ENCODE assay signal across 14 cellular contexts in the genomic region with DNA sequence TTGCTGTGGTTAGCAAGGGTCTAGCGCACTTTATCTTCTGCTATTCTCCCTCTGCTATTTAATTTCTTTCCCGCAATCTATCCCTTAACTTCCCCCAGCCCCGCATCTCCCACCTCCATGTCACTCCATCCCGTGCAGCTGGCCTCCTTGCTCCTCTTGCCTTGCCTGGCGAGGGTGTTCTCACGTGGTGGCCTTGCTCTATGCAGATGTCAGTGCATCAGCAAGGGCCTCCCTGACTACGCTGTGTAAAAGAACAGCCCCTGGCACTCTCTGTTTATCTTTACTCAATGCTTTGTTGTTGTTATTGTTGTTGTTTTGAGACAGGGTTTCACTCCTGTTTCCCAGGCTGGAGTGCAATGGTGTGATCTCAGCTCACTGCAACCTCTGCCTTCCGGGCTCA.
DNase-seq lines count a peak whose midpoint lies in the region; ATAC-seq and TF ChIP-seq lines count a peak whose summit lies in the region.
"Had no signal": no experiment of that assay in that cellular context is flagged by ENCODE, and none has a peak within 500 bp of the region (broad histone marks: within the 10 kb centered on the region; RNA-seq: fewer than 3 reads in every experiment).

No MANE protein-coding gene starts in this region.

- POLR2A ChIA-PET in activated CD4-positive, alpha-beta memory T cell treated with anti-CD3 and anti-CD28 coated beads, Interleukin-2, amount 10 ng/mL, durations not matched to agents 7 days and 5 days (lab: Charles Lee): interaction anchor here (1.1 to 8.9 kb wide), 5 partner anchors 11 to 103 kb away, joined by 3 to 121 read pairs (median 11); no protein-coding TSS in a partner anchor
- POLR2A ChIA-PET in activated CD4-positive, alpha-beta memory T cell treated with anti-CD3 and anti-CD28 coated beads for 36 hours (lab: Charles Lee): no interaction called here

- DNase-seq in activated CD4-positive, alpha-beta memory T cell treated with anti-CD3 and anti-CD28 coated beads, Interleukin-2, amount 10 ng/mL, durations not matched to agents 7 days and 5 days: no peak
- DNase-seq in activated CD4-positive, alpha-beta memory T cell treated with anti-CD3 and anti-CD28 coated beads for 36 hours: no peak
- DNase-seq in ascending aorta (ENCODE audit: low spot score in 2 of 2) (no peak), thoracic aorta (ENCODE audit: low spot score) (no peak), dedifferentiated amniotic fluid mesenchymal stem cell (ENCODE audit: extremely low spot score) (no peak), NCI-H526 treated with DMSO at 0.1 percent for 48 hours (lab: John Stamatoyannopoulos, UW) (no peak)
- DNase-seq in natural killer cell treated with Interleukin-12 subunit alpha and Interleukin-12 subunit beta and Interleukin-15 and Interleukin-18, amount 100 ng/mL, for 72 hours (ENCODE audit: low spot score): no peak
- DNase-seq in activated effector memory CD4-positive, alpha-beta T cell treated with anti-CD3 and anti-CD28 coated beads, Interleukin-2, amount 50 U/mL, for 16 hours: no peak
- DNase-seq: cortex of kidney, NCI-H1436 treated with DMSO at 0.1 percent for 48 hours, NCI-H446 treated with DMSO at 0.1 percent for 48 hours had no signal

- peak overlapping the region; percentile 94 for H3K27ac Mint-ChIP-seq in activated CD4-positive, alpha-beta memory T cell treated with anti-CD3 and anti-CD28 coated beads, Interleukin-2, amount 10 ng/mL, durations not matched to agents 7 days and 5 days
- H3K27ac Mint-ChIP-seq in activated CD4-positive, alpha-beta memory T cell treated with anti-CD3 and anti-CD28 coated beads for 36 hours: no peak overlapping the region
- H3K27ac Mint-ChIP-seq in natural killer cell treated with Interleukin-12 subunit alpha and Interleukin-12 subunit beta and Interleukin-15 and Interleukin-18, amount 100 ng/mL, for 72 hours: peak overlapping the region; percentile 80 to 95

- peaks cover 4% of the 10 kb centered on the region for H3K9me3 Mint-ChIP-seq in activated CD4-positive, alpha-beta memory T cell treated with anti-CD3 and anti-CD28 coated beads, Interleukin-2, amount 10 ng/mL, durations not matched to agents 7 days and 5 days
- H3K9me3 Mint-ChIP-seq in activated CD4-positive, alpha-beta memory T cell treated with anti-CD3 and anti-CD28 coated beads for 36 hours: no peaks in the 10 kb centered on the region
- H3K9me3 Mint-ChIP-seq in natural killer cell treated with Interleukin-12 subunit alpha and Interleukin-12 subunit beta and Interleukin-15 and Interleukin-18, amount 100 ng/mL, for 72 hours: no peaks in the 10 kb centered on the region

- H3K36me3 Mint-ChIP-seq in activated CD4-positive, alpha-beta memory T cell treated with anti-CD3 and anti-CD28 coated beads, Interleukin-2, amount 10 ng/mL, durations not matched to agents 7 days and 5 days (ENCODE audit: low read depth): peaks cover 16% of the 10 kb centered on the region
- H3K36me3 Mint-ChIP-seq in activated CD4-positive, alpha-beta memory T cell treated with anti-CD3 and anti-CD28 coated beads for 36 hours: no peaks in the 10 kb centered on the region
- H3K36me3 Mint-ChIP-seq in natural killer cell treated with Interleukin-12 subunit alpha and Interleukin-12 subunit beta and Interleukin-15 and Interleukin-18, amount 100 ng/mL, for 72 hours: no peaks in the 10 kb centered on the region

- ATAC-seq in natural killer cell treated with Interleukin-12 subunit alpha and Interleukin-12 subunit beta and Interleukin-15 and Interleukin-18, amount 100 ng/mL, for 72 hours: no peak
- no peak for ATAC-seq in thoracic aorta (ENCODE audit: insufficient number of reproducible peaks, low FRiP score, low read depth)
- ATAC-seq: A549, K562 had no signal

- H3K27ac ChIP-seq in ascending aorta: peak overlapping the region; percentile 86 to 99
- H3K27ac ChIP-seq in thoracic aorta: peak overlapping the region; percentile 95 to 96
- H3K27ac ChIP-seq: A549, SK-N-MC had no signal

- H3K4me1 Mint-ChIP-seq in activated CD4-positive, alpha-beta memory T cell treated with anti-CD3 and anti-CD28 coated beads, Interleukin-2, amount 10 ng/mL, durations not matched to agents 7 days and 5 days: peaks cover 82% of the 10 kb centered on the region
- H3K4me1 Mint-ChIP-seq in activated CD4-positive, alpha-beta memory T cell treated with anti-CD3 and anti-CD28 coated beads for 36 hours (ENCODE audit: low read depth): peaks cover 63% of the 10 kb centered on the region
- peaks cover 66 to 86% of the 10 kb centered on the region in 2 donors for H3K4me1 Mint-ChIP-seq in natural killer cell treated with Interleukin-12 subunit alpha and Interleukin-12 subunit beta and Interleukin-15 and Interleukin-18, amount 100 ng/mL, for 72 hours (ENCODE audit: low read depth in 2 of 2)

- H3K9me3 ChIP-seq in ascending aorta (no peaks in the 10 kb centered on the region), thoracic aorta (no peaks in the 10 kb centered on the region)
- H3K9me3 ChIP-seq: A549 had no signal

- H3K4me3 Mint-ChIP-seq in activated CD4-positive, alpha-beta memory T cell treated with anti-CD3 and anti-CD28 coated beads, Interleukin-2, amount 10 ng/mL, durations not matched to agents 7 days and 5 days: no peak overlapping the region
- no peak overlapping the region for H3K4me3 Mint-ChIP-seq in activated CD4-positive, alpha-beta memory T cell treated with anti-CD3 and anti-CD28 coated beads for 36 hours
- H3K4me3 Mint-ChIP-seq in natural killer cell treated with Interleukin-12 subunit alpha and Interleukin-12 subunit beta and Interleukin-15 and Interleukin-18, amount 100 ng/mL, for 72 hours: no peak overlapping the region

- H3K36me3 ChIP-seq in ascending aorta: peaks cover 23 to 26% of the 10 kb centered on the region in 2 donors
- H3K36me3 ChIP-seq in thoracic aorta: peaks cover 30% of the 10 kb centered on the region

- CTCF ChIA-PET in activated CD4-positive, alpha-beta memory T cell treated with anti-CD3 and anti-CD28 coated beads, Interleukin-2, amount 10 ng/mL, durations not matched to agents 7 days and 5 days (lab: Charles Lee): interaction anchor here (1.2 to 4.2 kb wide), 5 partner anchors 9 to 123 kb away, joined by 3 to 30 read pairs (median 12); partner anchors contain the start of gene ZBTB16
- CTCF ChIA-PET in activated CD4-positive, alpha-beta memory T cell treated with anti-CD3 and anti-CD28 coated beads for 36 hours (lab: Charles Lee): interaction anchor here (1.1 to 2.4 kb wide), 4 partner anchors 11 to 146 kb away, joined by 5 to 13 read pairs (median 6); no protein-coding TSS in a partner anchor

- H3K4me3 ChIP-seq in ascending aorta: peak overlapping the region; percentile 44 to 50
- H3K4me3 ChIP-seq in thoracic aorta: peak overlapping the region; percentile 60
- H3K4me3 ChIP-seq: A549, K562, SK-N-MC had no signal

- peaks cover 50 to 85% of the 10 kb centered on the region in 2 donors for H3K4me1 ChIP-seq in ascending aorta
- H3K4me1 ChIP-seq in thoracic aorta (ENCODE audit: control insufficient read depth in 1 of 2, low read depth in 2 of 2): peaks cover 83 to 90% of the 10 kb centered on the region in 2 donors
- H3K4me1 ChIP-seq: A549 had no signal

- H3K27me3 Mint-ChIP-seq in activated CD4-positive, alpha-beta memory T cell treated with anti-CD3 and anti-CD28 coated beads, Interleukin-2, amount 10 ng/mL, durations not matched to agents 7 days and 5 days: peaks cover under 1% of the 10 kb centered on the region
- H3K27me3 Mint-ChIP-seq in activated CD4-positive, alpha-beta memory T cell treated with anti-CD3 and anti-CD28 coated beads for 36 hours: no peaks in the 10 kb centered on the region
- no peaks in the 10 kb centered on the region for H3K27me3 Mint-ChIP-seq in natural killer cell treated with Interleukin-12 subunit alpha and Interleukin-12 subunit beta and Interleukin-15 and Interleukin-18, amount 100 ng/mL, for 72 hours

- TF ChIP-seq CTCF in ascending aorta (IDR thresholded peaks at IDR 0.05): no peak
- TF ChIP-seq CTCF in thoracic aorta (IDR thresholded peaks at IDR 0.05): no peak

- H3K27me3 ChIP-seq in ascending aorta (no peaks in the 10 kb centered on the region), thoracic aorta (replicated peaks; ENCODE audit: insufficient read depth) (no peaks in the 10 kb centered on the region)

- intact Hi-C loops in activated CD4-positive, alpha-beta memory T cell treated with anti-CD3 and anti-CD28 coated beads for 36 hours (cut with micrococcal nuclease): loop anchor here (2.0 to 5.0 kb wide), 2 partner anchors 104 to 123 kb away; partner anchors contain the start of gene ZBTB16
- intact Hi-C loops in ascending aorta (cut with DNase I): loop anchor here (2.0 to 5.0 kb wide), 4 partner anchors 15 to 123 kb away; partner anchors contain the start of gene ZBTB16
